In genomic region chr13:91108315-91108714, GRCh38 we compare ENCODE assay signal across 11 cellular contexts.
"Had no signal": no experiment of that assay in that cellular context is flagged by ENCODE, and none has a peak within 500 bp of the region (broad histone marks: within the 10 kb centered on the region; RNA-seq: fewer than 3 reads in every experiment).

No MANE protein-coding gene starts in this region.

- H3K9me3 ChIP-seq: HAP-1 had no signal

- H3K4me3 Mint-ChIP-seq: GM23338, H9, HFFc6 had no signal

- H3K4me1 ChIP-seq: HAP-1 had no signal

- H2AFZ ChIP-seq: GM23248, GM23338 had no signal

- H3K4me1 Mint-ChIP-seq: GM23338, H9 had no signal

- H3K9me3 Mint-ChIP-seq: GM23338, H9 had no signal

- H3K9ac ChIP-seq: GM23248 had no signal

- DNase-seq: GM23248, GOT3, H7, H9, HCEC 1CT, HFFc6 had no signal

- H3K4me3 ChIP-seq: GM23248, GM23338, HAP-1 had no signal

- H3K27ac Mint-ChIP-seq: GM23338, H9, HFFc6 had no signal

- H3K27ac ChIP-seq: GM23248 had no signal

- ATAC-seq: GM23338, HCT116 had no signal

- FAIRE-seq: H1, H54 had no signal

- H3K36me3 ChIP-seq: HAP-1 had no signal

- H3K4me2 ChIP-seq: GM23338 had no signal
